In genomic region chr22:39185601-39186012, GRCh38 we compare ENCODE assay signal across 12 cellular contexts. TPM values are rescaled to one million over a fixed set of nuclear protein-coding genes. Genes with fewer than 3 reads are reported as not detected.
DNase-seq lines count a peak whose midpoint lies in the region; ATAC-seq, FAIRE-seq and TF ChIP-seq lines count a peak whose summit lies in the region.
"Had no signal": no experiment of that assay in that cellular context is flagged by ENCODE, and none has a peak within 500 bp of the region (broad histone marks: within the 10 kb centered on the region; RNA-seq: fewer than 3 reads in every experiment).

No MANE protein-coding gene starts in this region.

- no peak for ATAC-seq in HG03025 (IDR thresholded peaks at IDR 0.05; ENCODE audit: low FRiP score, unreplicated experiment)
- ATAC-seq: GM12878 had no signal

- H3K27me3 Mint-ChIP-seq in glutamatergic neuron (ENCODE audit: unreplicated experiment) (peaks cover 3% of the 10 kb centered on the region), nephron progenitor cell (ENCODE audit: low read depth, poor library complexity) (peaks cover 16% of the 10 kb centered on the region)
- peaks cover 14% of the 10 kb centered on the region for H3K27me3 Mint-ChIP-seq in activated T-helper 1 cell treated with anti-CD3 and anti-CD28 coated beads, Interleukin-12 subunit alpha, Interleukin-12 subunit beta, Interleukin-2, Interleukin-4 antibody, amounts not matched to agents 30 ng/mL and 10 ng/mL and 1 ng/mL, durations not matched to agents 14 hours and 24 hours and 36 hours (ENCODE audit: insufficient read depth)
- H3K27me3 Mint-ChIP-seq: activated T-cell treated with anti-CD3 and anti-CD28 coated beads, Interleukin-2, amount 50 U/mL, for 24 hours had no signal

- no peak overlapping the region for H3K4me3 Mint-ChIP-seq in glutamatergic neuron (ENCODE audit: unreplicated experiment)
- H3K4me3 Mint-ChIP-seq in nephron progenitor cell: no peak overlapping the region
- no peak overlapping the region for H3K4me3 Mint-ChIP-seq in activated T-helper 1 cell treated with anti-CD3 and anti-CD28 coated beads, Interleukin-12 subunit alpha, Interleukin-12 subunit beta, Interleukin-2, Interleukin-4 antibody, amounts not matched to agents 30 ng/mL and 10 ng/mL and 1 ng/mL, durations not matched to agents 14 hours and 24 hours and 36 hours
- H3K4me3 Mint-ChIP-seq: activated T-cell treated with anti-CD3 and anti-CD28 coated beads, Interleukin-2, amount 50 U/mL, for 24 hours had no signal

- H3K4me3 ChIP-seq in vagina (no peak overlapping the region), small intestine (ENCODE audit: low read depth in 1 of 2, low read length in 2 of 2) (no peak overlapping the region)
- H3K4me3 ChIP-seq: GM12878 had no signal

- H3K27ac ChIP-seq in vagina: peak overlapping the region; percentile 78
- H3K27ac ChIP-seq in small intestine (ENCODE audit: low read depth in 1 of 2, low read length in 1 of 2): peak overlapping the region in 1 of 2 donors; percentile 92

- intact Hi-C loops in vagina (cut with DNase I): no loop called here
- intact Hi-C loops in activated T-helper 1 cell treated with anti-CD3 and anti-CD28 coated beads, Interleukin-12 subunit alpha, Interleukin-12 subunit beta, Interleukin-2, Interleukin-4 antibody, amounts not matched to agents 30 ng/mL and 10 ng/mL and 1 ng/mL, durations not matched to agents 14 hours and 24 hours and 36 hours (cut with micrococcal nuclease): no loop called here

- H3K4me1 Mint-ChIP-seq in glutamatergic neuron (ENCODE audit: low read depth, unreplicated experiment): peaks cover 8% of the 10 kb centered on the region
- H3K4me1 Mint-ChIP-seq in nephron progenitor cell: peaks cover 20% of the 10 kb centered on the region
- H3K4me1 Mint-ChIP-seq in activated T-helper 1 cell treated with anti-CD3 and anti-CD28 coated beads, Interleukin-12 subunit alpha, Interleukin-12 subunit beta, Interleukin-2, Interleukin-4 antibody, amounts not matched to agents 30 ng/mL and 10 ng/mL and 1 ng/mL, durations not matched to agents 14 hours and 24 hours and 36 hours (ENCODE audit: low read depth): no peaks in the 10 kb centered on the region
- H3K4me1 Mint-ChIP-seq: naive B cell had no signal

- peak overlapping the region; percentile 68 for H3K27ac Mint-ChIP-seq in glutamatergic neuron (ENCODE audit: unreplicated experiment)
- peak overlapping the region; percentile 36 for H3K27ac Mint-ChIP-seq in nephron progenitor cell
- no peak overlapping the region for H3K27ac Mint-ChIP-seq in activated T-helper 1 cell treated with anti-CD3 and anti-CD28 coated beads, Interleukin-12 subunit alpha, Interleukin-12 subunit beta, Interleukin-2, Interleukin-4 antibody, amounts not matched to agents 30 ng/mL and 10 ng/mL and 1 ng/mL, durations not matched to agents 14 hours and 24 hours and 36 hours
- H3K27ac Mint-ChIP-seq: activated T-cell treated with anti-CD3 and anti-CD28 coated beads, Interleukin-2, amount 50 U/mL, for 24 hours had no signal

- H3K36me3 Mint-ChIP-seq in glutamatergic neuron (ENCODE audit: unreplicated experiment) (peaks cover 4% of the 10 kb centered on the region), nephron progenitor cell (ENCODE audit: low read depth) (peaks cover 4% of the 10 kb centered on the region)
- no peaks in the 10 kb centered on the region for H3K36me3 Mint-ChIP-seq in activated T-helper 1 cell treated with anti-CD3 and anti-CD28 coated beads, Interleukin-12 subunit alpha, Interleukin-12 subunit beta, Interleukin-2, Interleukin-4 antibody, amounts not matched to agents 30 ng/mL and 10 ng/mL and 1 ng/mL, durations not matched to agents 14 hours and 24 hours and 36 hours (ENCODE audit: low read depth)

- H3K9me3 Mint-ChIP-seq in glutamatergic neuron (ENCODE audit: unreplicated experiment): peaks cover 5% of the 10 kb centered on the region
- peaks cover 30% of the 10 kb centered on the region for H3K9me3 Mint-ChIP-seq in nephron progenitor cell
- no peaks in the 10 kb centered on the region for H3K9me3 Mint-ChIP-seq in activated T-helper 1 cell treated with anti-CD3 and anti-CD28 coated beads, Interleukin-12 subunit alpha, Interleukin-12 subunit beta, Interleukin-2, Interleukin-4 antibody, amounts not matched to agents 30 ng/mL and 10 ng/mL and 1 ng/mL, durations not matched to agents 14 hours and 24 hours and 36 hours

- H3K4me1 ChIP-seq in vagina (peaks cover 20% of the 10 kb centered on the region), small intestine (ENCODE audit: control insufficient read depth in 2 of 2, insufficient read depth in 1 of 2, low read depth in 1 of 2, low read length in 1 of 2) (no peaks in the 10 kb centered on the region)

- no peak for TF ChIP-seq CTCF in glutamatergic neuron (IDR thresholded peaks at IDR 0.05; ENCODE audit: partially characterized antibody, unreplicated experiment)
- TF ChIP-seq CTCF in nephron progenitor cell (IDR thresholded peaks at IDR 0.05): no peak
- peak in 1 of 3 experiments; percentile 39 for TF ChIP-seq CTCF in vagina (IDR thresholded peaks at IDR 0.05)

- no peak for TF ChIP-seq POLR2A in vagina (IDR thresholded peaks at IDR 0.05)

- no peak for FAIRE-seq in small intestine (lab: Jason Lieb, UNC)
- FAIRE-seq: GM12878 had no signal

- H3K9me3 ChIP-seq in vagina (no peaks in the 10 kb centered on the region), small intestine (ENCODE audit: control insufficient read depth, low read depth) (no peaks in the 10 kb centered on the region)

- H3K36me3 ChIP-seq in vagina (no peaks in the 10 kb centered on the region), small intestine (ENCODE audit: control insufficient read depth in 2 of 2, insufficient read depth in 2 of 2, low read length in 2 of 2) (no peaks in the 10 kb centered on the region)

- peak; percentile 57 for DNase-seq in activated effector memory CD4-positive, alpha-beta T cell treated with anti-CD3 and anti-CD28 coated beads, Interleukin-2, amount 50 U/mL, for 16 hours
- DNase-seq in activated effector memory CD4-positive, alpha-beta T cell treated with Interleukin-2 at 50 U/mL for 16 hours: no peak
- DNase-seq in glutamatergic neuron: no peak
- no peak for DNase-seq in nephron progenitor cell
- peak in 1 of 2 donors; percentile 95 for DNase-seq in vagina (ENCODE audit: extremely low spot score in 2 of 2)
- DNase-seq in activated T-helper 1 cell treated with anti-CD3 and anti-CD28 coated beads, Interleukin-12 subunit alpha, Interleukin-12 subunit beta, Interleukin-2, Interleukin-4 antibody, amounts not matched to agents 30 ng/mL and 10 ng/mL and 1 ng/mL, durations not matched to agents 14 hours and 24 hours and 36 hours (ENCODE audit: low spot score): no peak
- DNase-seq in small intestine: no peak
- DNase-seq: activated T-cell treated with anti-CD3 and anti-CD28 coated beads, Interleukin-2, amount 50 U/mL, for 24 hours; naive B cell; NCI-H2081 had no signal

- no peaks in the 10 kb centered on the region for H3K27me3 ChIP-seq in vagina
- no peaks in the 10 kb centered on the region for H3K27me3 ChIP-seq in small intestine (ENCODE audit: control insufficient read depth in 2 of 2, insufficient read depth in 2 of 2, low read length in 2 of 2)

- WGBS in small intestine, 3 donors: 56 to 77% (median 69%) methylated on average over 11 of the region's 11 CpGs

RNA-seq across cellular contexts. Expression of gene CBX7, which starts 33.1 kb away (rescaled TPM):
- total RNA-seq in glutamatergic neuron (ENCODE audit: unreplicated experiment) (5.9 TPM), vagina (98.0 TPM)
- total RNA-seq in activated T-helper 1 cell treated with anti-CD3 and anti-CD28 coated beads, Interleukin-12 subunit alpha, Interleukin-12 subunit beta, Interleukin-2, Interleukin-4 antibody, amounts not matched to agents 30 ng/mL and 10 ng/mL and 1 ng/mL, durations not matched to agents 14 hours and 24 hours and 36 hours: 12.7 and 13.8 TPM in 2 replicates
- 10 to 100 TPM in 2 of 3 donors, 1 to 10 TPM in 1; 9.8 to 29.8 (median 22.2) TPM for polyA plus RNA-seq in small intestine

RNA-seq across cellular contexts. Expression of gene PDGFB, which starts 59.2 kb away (rescaled TPM):
- 0.44 TPM for total RNA-seq in glutamatergic neuron (ENCODE audit: unreplicated experiment)
- total RNA-seq in vagina: 4.7 TPM
- 0.78 and 1.2 TPM in 2 replicates for total RNA-seq in activated T-helper 1 cell treated with anti-CD3 and anti-CD28 coated beads, Interleukin-12 subunit alpha, Interleukin-12 subunit beta, Interleukin-2, Interleukin-4 antibody, amounts not matched to agents 30 ng/mL and 10 ng/mL and 1 ng/mL, durations not matched to agents 14 hours and 24 hours and 36 hours
- polyA plus RNA-seq in small intestine: 1 to 10 TPM in 1 of 3 donors, under 1 TPM in 2; 0.22 to 7.5 (median 0.54) TPM
